ENCODE assay signal across 9 cellular contexts in genomic region chr22:17198188-17199130, GRCh38. TPM values are rescaled to one million over a fixed set of nuclear protein-coding genes. Genes with fewer than 3 reads are reported as not detected.
A peak's percentile ranks its signal among the peaks of the same experiment; 100 is the strongest.
DNase-seq lines count a peak whose midpoint lies in the region; ATAC-seq and TF ChIP-seq lines count a peak whose summit lies in the region.
"Had no signal": no experiment of that assay in that cellular context is flagged by ENCODE, and none has a peak within 500 bp of the region (broad histone marks: within the 10 kb centered on the region; RNA-seq: fewer than 3 reads in every experiment).

No MANE protein-coding gene starts in this region.

- H3K27me3 ChIP-seq in HUES6 (ENCODE audit: control insufficient read depth, insufficient read depth, low read length) (no peaks in the 10 kb centered on the region), gastrocnemius medialis (no peaks in the 10 kb centered on the region)

- intact Hi-C loops in gastrocnemius medialis (cut with DNase I; ENCODE audit: low total_unique reads), result loop anchor here (5.0 kb wide), 1 partner anchor 119 kb away; no protein-coding TSS in a partner anchor

- peak overlapping the region; percentile 60 for H3K4me3 ChIP-seq in HUES6 (ENCODE audit: low read depth, low read length)
- peak overlapping the region; percentile 58 for H3K4me3 ChIP-seq in choroid plexus epithelial cell (ENCODE audit: low read depth, low read length)
- H3K4me3 ChIP-seq in gastrocnemius medialis, result peak overlapping the region; percentile 25 to 53 (median 38)

- in situ Hi-C loops in gastrocnemius medialis (cut with MboI; ENCODE audit: low sequenced_read_pairs in 4 of 4), result loop anchor here in 1 of 4 donors (25.0 kb wide), 1 partner anchor 314 kb away; no protein-coding TSS in a partner anchor

- DNase-seq in choroid plexus epithelial cell (ENCODE audit: low read depth) (peak; percentile 23), iPS-NIHi11 (ENCODE audit: low spot score) (peak; percentile 89), gastrocnemius medialis (peak in 1 of 2 donors; percentile 8), HUDEP-2 (lab: John Stamatoyannopoulos, UW; ENCODE audit: unreplicated experiment in 76 of 76) (no peak), NCI-H1105 treated with DMSO at 0.1 percent for 48 hours (lab: John Stamatoyannopoulos, UW) (no peak), activated gamma-delta T cell (lab: John Stamatoyannopoulos, UW) (no peak), NCI-H1694 (lab: John Stamatoyannopoulos, UW) (no peak)
- DNase-seq: MV-4-11 had no signal

- H3K4me1 ChIP-seq in HUES6 (ENCODE audit: control insufficient read depth, insufficient read depth, low read length) (peaks cover 45% of the 10 kb centered on the region), gastrocnemius medialis (no peaks in the 10 kb centered on the region)

- H3K9me3 ChIP-seq in HUES6 (ENCODE audit: control insufficient read depth, insufficient read depth, low read depth, low read length), result no peaks in the 10 kb centered on the region
- no peaks in the 10 kb centered on the region for H3K9me3 ChIP-seq in gastrocnemius medialis

- H3K36me3 ChIP-seq in HUES6 (ENCODE audit: control insufficient read depth, insufficient read depth, low read length), result no peaks in the 10 kb centered on the region
- no peaks in the 10 kb centered on the region for H3K36me3 ChIP-seq in gastrocnemius medialis

- H3K27ac ChIP-seq in HUES6 (ENCODE audit: low read depth, low read length) (peak overlapping the region; percentile 97), gastrocnemius medialis (peak overlapping the region; percentile 27 to 76 (median 66))

- no peak for TF ChIP-seq POLR2A in gastrocnemius medialis (IDR thresholded peaks at IDR 0.05)

- peak overlapping the region; percentile 97 for H3K9ac ChIP-seq in HUES6 (ENCODE audit: low read length)

- TF ChIP-seq CTCF in choroid plexus epithelial cell (conservative IDR thresholded peaks at IDR 0.05; ENCODE audit: low read depth, low read length), result no peak
- no peak for TF ChIP-seq CTCF in gastrocnemius medialis (IDR thresholded peaks at IDR 0.05 in 4 of 5, conservative IDR thresholded peaks at IDR 0.05 in 1 of 5)

- peak; percentile 27 to 41 for ATAC-seq in gastrocnemius medialis

RNA-seq across cellular contexts. Expression of gene ADA2, which starts 20.8 kb away (rescaled TPM):
- total RNA-seq in gastrocnemius medialis, result 1 to 10 TPM; 2.2 to 3.4 (median 2.7) TPM

RNA-seq across cellular contexts. Expression of gene HDHD5, which starts 39.4 kb away (rescaled TPM):
- 10 to 100 TPM; 32.0 to 38.5 (median 35.1) TPM for total RNA-seq in gastrocnemius medialis

Comparison
In these comparisons a context has a peak if more than half of its experiments do, and no peak if none do; other contexts are left out.
1. DNase-seq: peak in choroid plexus epithelial cell (single experiment) and iPS-NIHi11 (single experiment); none in HUDEP-2 (0 of 76), NCI-H1105 treated with DMSO at 0.1 percent for 48 hours (single experiment), activated gamma-delta T cell (single experiment) and NCI-H1694 (single experiment).
2. Peak in every context shown above with its lines, with median percentiles within 50 percentile points of each other: H3K4me3 ChIP-seq.